In the genomic region with DNA sequence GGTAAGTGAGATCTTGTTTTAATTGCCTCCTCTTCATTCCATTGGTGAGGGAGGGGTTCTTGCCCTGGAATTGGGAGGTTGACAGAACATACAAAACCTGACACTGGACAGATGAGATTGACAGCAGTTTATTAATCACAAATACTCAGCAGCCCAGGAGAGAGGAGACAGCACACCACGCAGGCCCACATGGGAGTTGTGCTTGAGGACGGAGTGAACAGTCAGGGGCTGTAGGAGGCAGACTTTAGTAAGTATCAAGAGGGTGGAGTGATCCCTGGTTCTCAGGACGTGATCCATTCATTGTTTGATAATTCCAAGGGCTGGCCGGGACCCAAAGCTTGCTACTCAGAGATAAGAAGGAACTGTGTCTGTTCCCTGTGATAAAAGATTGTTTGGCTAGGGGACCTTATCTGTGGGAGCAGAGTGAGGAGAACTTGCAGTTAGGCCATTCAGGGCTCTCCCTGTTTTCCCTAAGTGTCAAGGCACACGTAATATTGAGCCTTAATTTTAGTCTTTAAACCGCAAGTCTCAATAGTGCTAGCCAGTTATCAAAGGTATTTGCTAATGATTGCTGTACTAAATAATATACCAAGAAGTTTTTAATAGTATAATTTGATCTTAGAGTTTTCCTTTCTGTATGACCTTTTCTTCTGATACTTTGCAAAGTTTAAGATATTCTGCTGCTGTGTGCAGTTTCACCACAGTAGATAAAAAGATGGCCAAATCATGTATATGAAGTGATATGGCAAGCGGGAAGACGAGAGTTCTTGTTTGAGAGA, we compare ENCODE assay signal across 11 cellular contexts. TPM values are rescaled to one million over a fixed set of nuclear protein-coding genes. Genes with fewer than 3 reads are reported as not detected.
DNase-seq lines count a peak whose midpoint lies in the region; ATAC-seq, FAIRE-seq and TF ChIP-seq lines count a peak whose summit lies in the region.
"Had no signal": no experiment of that assay in that cellular context is flagged by ENCODE, and none has a peak within 500 bp of the region (broad histone marks: within the 10 kb centered on the region; RNA-seq: fewer than 3 reads in every experiment).

No MANE protein-coding gene starts in this region.

- CTCF ChIA-PET in K562 (lab: Yijun Ruan, JAX; ENCODE audit: low intra/inter-chr PET ratio) = no interaction called here
- CTCF ChIA-PET in activated CD4-positive, alpha-beta T cell treated with anti-CD3 and anti-CD28 coated beads, Interleukin-2, amount 10 ng/mL, durations not matched to agents 7 days and 5 days (lab: Charles Lee) = no interaction called here
- CTCF ChIA-PET in CD4-positive, alpha-beta memory T cell (lab: Charles Lee; ENCODE audit: partially characterized antibody) = no interaction called here

- H3K27ac ChIP-seq in K562 (ENCODE audit: extremely low read depth, low read depth, low read length) (peak overlapping the region; percentile 64), right atrium auricular region (peak overlapping the region; percentile 35), ovary (no peak overlapping the region)
- no peak overlapping the region for H3K27ac ChIP-seq in CD4-positive, alpha-beta memory T cell (ENCODE audit: low read depth, low read length)
- H3K27ac ChIP-seq: RWPE1 had no signal

- BruUV-seq in K562 (replicated peaks; lab: Mats Ljungman, UMichigan) = no TSS peak

- TF ChIP-seq EP300 in K562 (IDR thresholded peaks at IDR 0.05; ENCODE audit: low read length) (peak; percentile 100), ovary (IDR thresholded peaks at IDR 0.05) (no peak)

- H3K4me3 ChIP-seq in K562 (no peak overlapping the region; the same call in 1 of the 2 replicates), right atrium auricular region (no peak overlapping the region), ovary (no peak overlapping the region)
- no peak overlapping the region for H3K4me3 ChIP-seq in CD4-positive, alpha-beta memory T cell (ENCODE audit: low read length in 2 of 2)

- 1% methylated on average over 8 of the region's 8 CpGs for WGBS in K562 (ENCODE audit: insufficient coverage, low coverage, missing lambda C conversion rate)
- WGBS in ovary, 3 donors = 25 to 33% (median 25%) methylated on average over 8 of the region's 8 CpGs

- TF ChIP-seq CTCF in K562 (IDR thresholded peaks at IDR 0.05 in 2 of 3, conservative IDR thresholded peaks at IDR 0.05 in 1 of 3; ENCODE audit: insufficient read depth in 2 of 3, low read depth in 1 of 3, low read length in 3 of 3) (peak; percentile 68 to 83 (median 80)), right atrium auricular region (IDR thresholded peaks at IDR 0.05) (no peak), ovary (IDR thresholded peaks at IDR 0.05) (no peak)

- H3K36me3 ChIP-seq in K562 (ENCODE audit: control insufficient read depth, insufficient read depth, low read length) (peaks cover 24% of the 10 kb centered on the region), right atrium auricular region (no peaks in the 10 kb centered on the region), ovary (no peaks in the 10 kb centered on the region)
- H3K36me3 ChIP-seq in CD4-positive, alpha-beta memory T cell (ENCODE audit: insufficient read depth, low read length) = no peaks in the 10 kb centered on the region

- no peak for TF ChIP-seq POLR2A in K562 (conservative IDR thresholded peaks at IDR 0.05)
- no peak for TF ChIP-seq POLR2A in ovary (IDR thresholded peaks at IDR 0.05)

- H3K4me1 ChIP-seq in K562 (replicated peaks in 1 of 2; ENCODE audit: control insufficient read depth in 2 of 2, insufficient read depth in 2 of 2, low read length in 2 of 2) = peaks cover 14 to 34% of the 10 kb centered on the region in 2 experiments
- H3K4me1 ChIP-seq in right atrium auricular region = peaks cover 0 to 79% of the 10 kb centered on the region in 2 donors
- H3K4me1 ChIP-seq in ovary (ENCODE audit: insufficient read depth) = peaks cover 8% of the 10 kb centered on the region
- H3K4me1 ChIP-seq in CD4-positive, alpha-beta memory T cell (ENCODE audit: insufficient read depth, low read length) = peaks cover 63% of the 10 kb centered on the region

- in situ Hi-C loops in K562 (cut with MboI) = no loop called here

- FAIRE-seq in K562 (lab: Jason Lieb, UNC) = peak; percentile 99

- H2AFZ ChIP-seq in K562 (ENCODE audit: low read depth, low read length) = no peak overlapping the region

- peaks cover 3% of the 10 kb centered on the region for H3K9me1 ChIP-seq in K562 (ENCODE audit: control insufficient read depth, insufficient read depth, low read length)

- no peaks in the 10 kb centered on the region for H3K27me3 ChIP-seq in K562 (ENCODE audit: control insufficient read depth in 2 of 2, insufficient read depth in 2 of 2, low read length in 2 of 2)
- H3K27me3 ChIP-seq in right atrium auricular region = no peaks in the 10 kb centered on the region
- no peaks in the 10 kb centered on the region for H3K27me3 ChIP-seq in ovary
- H3K27me3 ChIP-seq in CD4-positive, alpha-beta memory T cell (ENCODE audit: insufficient read depth, low read length) = no peaks in the 10 kb centered on the region

- H3K4me2 ChIP-seq in K562 (ENCODE audit: insufficient read depth, low read length) = peak overlapping the region; percentile 61

- POLR2A ChIA-PET in K562 (lab: Yijun Ruan, JAX) = interaction anchor here (0.8 to 2.0 kb wide), 6 partner anchors 8 to 40 kb away, joined by 3 to 10 read pairs (median 3); no protein-coding TSS in a partner anchor
- POLR2A ChIA-PET in activated CD4-positive, alpha-beta T cell treated with anti-CD3 and anti-CD28 coated beads, Interleukin-2, amount 10 ng/mL, durations not matched to agents 7 days and 5 days (lab: Charles Lee) = no interaction called here
- POLR2A ChIA-PET in CD4-positive, alpha-beta memory T cell (lab: Charles Lee; ENCODE audit: partially characterized antibody) = no interaction called here

- no peaks in the 10 kb centered on the region for H3K9me3 Mint-ChIP-seq in activated CD4-positive, alpha-beta T cell treated with anti-CD3 and anti-CD28 coated beads, Interleukin-2, amount 10 ng/mL, durations not matched to agents 7 days and 5 days
- peaks cover 0 to 2% (median 0%) of the 10 kb centered on the region in 8 donors for H3K9me3 Mint-ChIP-seq in CD4-positive, alpha-beta memory T cell
- H3K9me3 Mint-ChIP-seq: activated naive CD8-positive, alpha-beta T cell treated with anti-CD3 and anti-CD28 coated beads, Interleukin-2, amount 10 ng/mL, durations not matched to agents 7 days and 5 days had no signal

- no peaks in the 10 kb centered on the region for H3K9me3 ChIP-seq in K562 (replicated peaks; ENCODE audit: control insufficient read depth, insufficient read depth, low read depth, low read length)
- no peaks in the 10 kb centered on the region for H3K9me3 ChIP-seq in right atrium auricular region
- H3K9me3 ChIP-seq in ovary = no peaks in the 10 kb centered on the region
- H3K9me3 ChIP-seq in CD4-positive, alpha-beta memory T cell (ENCODE audit: control insufficient read depth in 1 of 2, low read length in 2 of 2) = no peaks in the 10 kb centered on the region

- H3K4me1 Mint-ChIP-seq in activated CD4-positive, alpha-beta T cell treated with anti-CD3 and anti-CD28 coated beads, Interleukin-2, amount 10 ng/mL, durations not matched to agents 7 days and 5 days = peaks cover 31% of the 10 kb centered on the region
- H3K4me1 Mint-ChIP-seq in CD4-positive, alpha-beta memory T cell = peaks cover 25 to 50% (median 31%) of the 10 kb centered on the region in 4 donors

- peak overlapping the region in 1 of 2 experiments; percentile 9; a peak in 2 of 4 replicates for H3K9ac ChIP-seq in K562 (ENCODE audit: insufficient read depth in 1 of 2, low read depth in 2 of 2, low read length in 2 of 2)

- DNase-seq in D341Med (ENCODE audit: low spot score) (peak; percentile 58), K562 (ENCODE audit: extremely low read depth in 1 of 4, low spot score in 3 of 4) (peak; percentile 88 to 99 (median 92)), right atrium auricular region (ENCODE audit: low spot score) (peak; percentile 79), ovary (peak; percentile 21 to 69 (median 41)), NCI-H526 treated with DMSO at 0.1 percent for 48 hours (lab: John Stamatoyannopoulos, UW) (no peak), NCI-H1092 treated with DMSO at 0.1 percent for 48 hours (lab: John Stamatoyannopoulos, UW) (no peak)
- no peak for DNase-seq in activated CD4-positive, alpha-beta T cell treated with anti-CD3 and anti-CD28 coated beads, Interleukin-2, amount 10 ng/mL, durations not matched to agents 7 days and 5 days
- no peak for DNase-seq in CD4-positive, alpha-beta memory T cell
- DNase-seq: activated naive CD8-positive, alpha-beta T cell treated with anti-CD3 and anti-CD28 coated beads, Interleukin-2, amount 10 ng/mL, durations not matched to agents 7 days and 5 days; effector CD4-positive, alpha-beta T cell had no signal

- H3K27ac Mint-ChIP-seq in activated CD4-positive, alpha-beta T cell treated with anti-CD3 and anti-CD28 coated beads, Interleukin-2, amount 10 ng/mL, durations not matched to agents 7 days and 5 days = no peak overlapping the region
- no peak overlapping the region for H3K27ac Mint-ChIP-seq in CD4-positive, alpha-beta memory T cell
- H3K27ac Mint-ChIP-seq: activated naive CD8-positive, alpha-beta T cell treated with anti-CD3 and anti-CD28 coated beads, Interleukin-2, amount 10 ng/mL, durations not matched to agents 7 days and 5 days had no signal

- peak; percentile 99 for ATAC-seq in K562

- H3K4me3 Mint-ChIP-seq in activated CD4-positive, alpha-beta T cell treated with anti-CD3 and anti-CD28 coated beads, Interleukin-2, amount 10 ng/mL, durations not matched to agents 7 days and 5 days = no peak overlapping the region
- no peak overlapping the region for H3K4me3 Mint-ChIP-seq in CD4-positive, alpha-beta memory T cell
- H3K4me3 Mint-ChIP-seq: activated naive CD8-positive, alpha-beta T cell treated with anti-CD3 and anti-CD28 coated beads, Interleukin-2, amount 10 ng/mL, durations not matched to agents 7 days and 5 days had no signal

- peak; percentile 42 to 70; a peak in 3 of 4 replicates for TF ChIP-seq RAD21 in K562 (CRISPR knock-in tag; conservative IDR thresholded peaks at IDR 0.05 in 1 of 2, IDR thresholded peaks at IDR 0.05 in 1 of 2)

- H3K27me3 Mint-ChIP-seq in activated CD4-positive, alpha-beta T cell treated with anti-CD3 and anti-CD28 coated beads, Interleukin-2, amount 10 ng/mL, durations not matched to agents 7 days and 5 days = no peaks in the 10 kb centered on the region
- H3K27me3 Mint-ChIP-seq in CD4-positive, alpha-beta memory T cell = no peaks in the 10 kb centered on the region
- H3K27me3 Mint-ChIP-seq: activated naive CD8-positive, alpha-beta T cell treated with anti-CD3 and anti-CD28 coated beads, Interleukin-2, amount 10 ng/mL, durations not matched to agents 7 days and 5 days had no signal

- H3K79me2 ChIP-seq in K562 (ENCODE audit: control insufficient read depth, insufficient read depth, low read length) = peaks cover 82% of the 10 kb centered on the region

- H4K20me1 ChIP-seq in K562 (replicated peaks; ENCODE audit: control insufficient read depth, insufficient read depth, low read length) = peaks cover 29% of the 10 kb centered on the region

- H3K36me3 Mint-ChIP-seq in activated CD4-positive, alpha-beta T cell treated with anti-CD3 and anti-CD28 coated beads, Interleukin-2, amount 10 ng/mL, durations not matched to agents 7 days and 5 days (ENCODE audit: low read depth) = peaks cover 25% of the 10 kb centered on the region
- peaks cover 11 to 22% of the 10 kb centered on the region in 2 donors for H3K36me3 Mint-ChIP-seq in CD4-positive, alpha-beta memory T cell

- intact Hi-C loops in K562 (cut with micrococcal nuclease) (loop anchor here (1.0 to 5.0 kb wide), 6 partner anchors 15 to 665 kb away; a partner anchor contains a TSS), ovary (cut with DNase I) (no loop called here)
- intact Hi-C loops in CD4-positive, alpha-beta memory T cell (cut with micrococcal nuclease) = no loop called here

RNA-seq across cellular contexts. Expression of a gene that starts 14.5 kb away (rescaled TPM):
- total RNA-seq in K562 (2011; cell fraction: chromatin; rRNA removed; ENCODE audit: low replicate concordance) = 58.2 and 174 TPM in 2 replicates
- 23.0 and 40.7 TPM in 2 replicates for total RNA-seq in K562 (2011; cell fraction: nucleolus; rRNA removed)
- total RNA-seq in K562 (2011; cell fraction: nucleoplasm; rRNA removed) = 108 and 223 TPM in 2 replicates
- 61.4 and 67.0 TPM in 2 replicates for total RNA-seq in K562 (2014; rRNA removed)
- 181 and 229 TPM in 2 replicates for total RNA-seq in K562 (2014; rRNA removed; fragmentation: Illumina TruSeq; extraction: Trizol)
- 136 and 157 TPM in 2 replicates for total RNA-seq in K562 (2015; rRNA removed; fragmentation: Illumina TruSeq; extraction: Trizol)
- 176 and 192 TPM in 2 replicates for total RNA-seq in K562 (2021)
- 103 and 186 TPM in 2 replicates for polyA plus RNA-seq in K562 (2011; rRNA removed)
- 14.9 and 28.2 TPM in 2 replicates for polyA plus RNA-seq in K562 (2011; cell fraction: cytosol; rRNA removed)
- polyA plus RNA-seq in K562 (2011; cell fraction: nucleus; rRNA removed) = 25.5 and 44.4 TPM in 2 replicates
- polyA plus RNA-seq in K562 (2012) = 85.9 and 97.2 TPM in 2 replicates
- 149 and 156 TPM in 2 replicates for polyA plus RNA-seq in K562 (2014; fragmentation: Illumina TruSeq; extraction: Trizol)
- polyA plus RNA-seq in K562 (2014; fragmentation: Nextera tagmentation; extraction: Ambion mirVana) = 100 to 1,000 TPM; 352 to 524 TPM
- 93.3 and 121 TPM in 2 replicates for polyA plus RNA-seq in K562 (2014; rRNA removed)
- polyA minus RNA-seq in K562 (2011; rRNA and poly(A)+ RNA removed) = 174 and 178 TPM in 2 replicates
- 46.7 and 58.6 TPM in 2 replicates for polyA minus RNA-seq in K562 (2011; cell fraction: cytosol; rRNA and poly(A)+ RNA removed)
- 55.1 and 81.4 TPM in 2 replicates for polyA minus RNA-seq in K562 (2011; cell fraction: nucleus; rRNA and poly(A)+ RNA removed)
- total RNA-seq in right atrium auricular region = 100 to 1,000 TPM; 127 to 148 TPM
- 100 to 1,000 TPM in 5 of 7 donors, 10 to 100 TPM in 2; 57.2 to 184 (median 134) TPM for total RNA-seq in ovary
- 10 to 100 TPM; 55.1 to 80.9 TPM for polyA plus RNA-seq in ovary
- 100 to 1,000 TPM; 134 to 182 TPM for total RNA-seq in activated CD4-positive, alpha-beta T cell treated with anti-CD3 and anti-CD28 coated beads, Interleukin-2, amount 10 ng/mL, durations not matched to agents 7 days and 5 days
- 100 to 1,000 TPM; 112 to 116 TPM for total RNA-seq in CD4-positive, alpha-beta memory T cell
- 100 to 1,000 TPM; 170 to 307 TPM for polyA plus RNA-seq in CD4-positive, alpha-beta memory T cell

Comparison
In these comparisons a context has a peak if more than half of its experiments do, and no peak if none do; other contexts are left out.
1. DNase-seq: peak in D341Med (single experiment), K562 (4 of 4), right atrium auricular region (single experiment) and ovary (5 of 5); none in activated CD4-positive, alpha-beta T cell treated with anti-CD3 and anti-CD28 coated beads, Interleukin-2, amount 10 ng/mL, durations not matched to agents 7 days and 5 days (single experiment), NCI-H526 treated with DMSO at 0.1 percent for 48 hours (single experiment), NCI-H1092 treated with DMSO at 0.1 percent for 48 hours (single experiment) and CD4-positive, alpha-beta memory T cell (0 of 5).
2. H3K27ac ChIP-seq: peak in K562 (single experiment) and right atrium auricular region (2 of 2); none in ovary (0 of 2) and CD4-positive, alpha-beta memory T cell (single experiment).
3. CTCF ChIP-seq: peak in K562 (3 of 3); none in right atrium auricular region (0 of 2) and ovary (0 of 3).